24 cellular contexts compared by ENCODE assay signal in genomic region chr22:44816141-44816540, GRCh38.
DNase-seq lines count a peak whose midpoint lies in the region; ATAC-seq and TF ChIP-seq lines count a peak whose summit lies in the region.
"Had no signal": no experiment of that assay in that cellular context is flagged by ENCODE, and none has a peak within 500 bp of the region (broad histone marks: within the 10 kb centered on the region; RNA-seq: fewer than 3 reads in every experiment).

No MANE protein-coding gene starts in this region.

- H3K36me3 ChIP-seq in RWPE2 (ENCODE audit: low read depth) (peaks cover 8% of the 10 kb centered on the region), neuronal stem cell (replicated peaks in 1 of 2; ENCODE audit: control insufficient read depth in 2 of 2, insufficient read depth in 2 of 2, low read length in 2 of 2) (no peaks in the 10 kb centered on the region)
- H3K36me3 ChIP-seq: HAP-1, MG63 had no signal

- H3K27ac ChIP-seq in RWPE2 (ENCODE audit: poor library complexity, severe bottlenecking) (no peak overlapping the region), neuronal stem cell (replicated peaks; ENCODE audit: low read length) (no peak overlapping the region)
- H3K27ac ChIP-seq: PC-9 had no signal

- H3K79me1 ChIP-seq in neuronal stem cell (ENCODE audit: low read depth, low read length), result no peaks in the 10 kb centered on the region

- H2BK120ac ChIP-seq in neuronal stem cell (ENCODE audit: low read depth, low read length), result no peak overlapping the region

- peak overlapping the region; percentile 87 for H3K23ac ChIP-seq in neuronal stem cell (ENCODE audit: low read depth, low read length, poor library complexity)

- no peak overlapping the region for H4K8ac ChIP-seq in neuronal stem cell (ENCODE audit: low read depth, low read length)

- peak overlapping the region; percentile 86 for H2BK15ac ChIP-seq in neuronal stem cell (ENCODE audit: low read length)

- H2BK12ac ChIP-seq in neuronal stem cell (ENCODE audit: low read length), result no peak overlapping the region

- TF ChIP-seq CTCF in RWPE2 (IDR thresholded peaks at IDR 0.05; ENCODE audit: poor library complexity, severe bottlenecking), result no peak

- ATAC-seq in left cardiac atrium (no peak), left ventricle myocardium superior (no peak), RWPE2 (ENCODE audit: low read depth) (no peak), GM19023 (IDR thresholded peaks at IDR 0.05; ENCODE audit: unreplicated experiment) (no peak)
- ATAC-seq: GM23338 had no signal

- H2AFZ ChIP-seq in neuronal stem cell (ENCODE audit: low read length), result no peak overlapping the region
- H2AFZ ChIP-seq: GM23338, PC-9 had no signal

- H4K91ac ChIP-seq in neuronal stem cell (ENCODE audit: low read depth, low read length, poor library complexity), result no peak overlapping the region

- WGBS in neuronal stem cell (ENCODE audit: extremely low coverage in 2 of 2, insufficient read length in 2 of 2, insufficient replicate concordance in 1 of 2), 2 donors, result no CpG with 5 or more reads among the region's 11 CpGs

- DNase-seq in left cardiac atrium (peak; percentile 14), left ventricle myocardium superior (no peak), RWPE2 (ENCODE audit: low spot score) (peak; percentile 42), neuronal stem cell (ENCODE audit: low spot score) (no peak), middle frontal gyrus (ENCODE audit: extremely low spot score, low spot score) (no peak)
- DNase-seq in stimulated activated naive CD4-positive, alpha-beta T cell (lab: John Stamatoyannopoulos, UW), result no peak
- DNase-seq: CD4-positive, CD25-positive, alpha-beta regulatory T cell; DMS153; DND-41; HFFc6; IMR-90; KG1; MG63; NCI-H1105 treated with DMSO at 0.1 percent for 48 hours; NCI-H146; NCI-H1930; NCI-H2107; NCI-H524; NCI-H82; SHP77 had no signal

- H3K27me3 ChIP-seq in RWPE2 (ENCODE audit: insufficient read depth, poor library complexity, severe bottlenecking), result no peaks in the 10 kb centered on the region
- H3K27me3 ChIP-seq in neuronal stem cell (ENCODE audit: control insufficient read depth in 3 of 3, insufficient read depth in 3 of 3, low read depth in 1 of 3, low read length in 3 of 3), result no peaks in the 10 kb centered on the region
- H3K27me3 ChIP-seq: MG63 had no signal

- H3K4me3 ChIP-seq in RWPE2 (ENCODE audit: severe bottlenecking), result no peak overlapping the region
- H3K4me3 ChIP-seq in neuronal stem cell (ENCODE audit: low read length in 2 of 2), result no peak overlapping the region
- H3K4me3 ChIP-seq: GM23338, HAP-1, MG63, PC-9 had no signal

- H3K4me1 ChIP-seq in RWPE2 (ENCODE audit: insufficient read depth, poor library complexity, severe bottlenecking) (no peaks in the 10 kb centered on the region), neuronal stem cell (ENCODE audit: control insufficient read depth in 2 of 2, insufficient read depth in 1 of 2, low read depth in 1 of 2, low read length in 2 of 2) (peaks cover 0 to 10% of the 10 kb centered on the region in 2 donors)

- peak overlapping the region; percentile 10 for H2BK5ac ChIP-seq in neuronal stem cell (ENCODE audit: low read length)

- H3K4ac ChIP-seq in neuronal stem cell (ENCODE audit: low read length), result no peak overlapping the region

- no peak overlapping the region for H3K9ac ChIP-seq in neuronal stem cell (ENCODE audit: low read depth, low read length, poor library complexity)

- intact Hi-C loops in left cardiac atrium (cut with DNase I) (loop anchor here (5.0 to 10.0 kb wide), 2 partner anchors 279 to 281 kb away; no protein-coding TSS in a partner anchor), left ventricle myocardium superior (cut with micrococcal nuclease) (no loop called here)

- H3K4me2 ChIP-seq in neuronal stem cell (ENCODE audit: insufficient read depth, low read length, poor library complexity, severe bottlenecking), result no peak overlapping the region
- H3K4me2 ChIP-seq: GM23338, PC-9 had no signal

- H3K18ac ChIP-seq in neuronal stem cell (ENCODE audit: low read length), result no peak overlapping the region

- H3K14ac ChIP-seq in neuronal stem cell (ENCODE audit: low read length), result no peak overlapping the region

- H3K9me3 ChIP-seq in RWPE2 (ENCODE audit: severe bottlenecking) (no peaks in the 10 kb centered on the region), neuronal stem cell (replicated peaks in 1 of 2; ENCODE audit: control insufficient read depth in 2 of 2, insufficient read depth in 1 of 2, low read depth in 1 of 2, low read length in 2 of 2) (peaks cover 0 to 6% of the 10 kb centered on the region in 2 donors)
- H3K9me3 ChIP-seq: HAP-1 had no signal

- H2AK5ac ChIP-seq in neuronal stem cell (ENCODE audit: low read depth, low read length), result peak overlapping the region; percentile 23

Comparison
In these comparisons a context has a peak if more than half of its experiments do, and no peak if none do; other contexts are left out.
1. DNase-seq: peak in left cardiac atrium (single experiment) and RWPE2 (single experiment); none in left ventricle myocardium superior (single experiment), neuronal stem cell (single experiment), middle frontal gyrus (single experiment) and stimulated activated naive CD4-positive, alpha-beta T cell (0 of 6).